ENCODE assay signal across 8 cellular contexts in genomic region chr11:8682219-8683114, GRCh38. TPM values are rescaled to one million over a fixed set of nuclear protein-coding genes. Genes with fewer than 3 reads are reported as not detected.
DNase-seq lines count a peak whose midpoint lies in the region; ATAC-seq and TF ChIP-seq lines count a peak whose summit lies in the region.

Gene RPL27A, plus strand, starts transcription at chr11:8682792. Its CDS starts 22 bp downstream, at chr11:8682814.
Gene TRIM66, minus strand, starts transcription at chr11:8682665. Its CDS starts 10,391 bp downstream, at chr11:8672274.

- H3K27me3 ChIP-seq in GM06990 (replicated peaks; ENCODE audit: control insufficient read depth, insufficient read depth, low read length) (no peaks in the 10 kb centered on the region), gastroesophageal sphincter (no peaks in the 10 kb centered on the region)

- peak within 1 kb of the TSS; percentile 91 for H3K4me3 Mint-ChIP-seq in activated naive CD4-positive, alpha-beta T cell treated with anti-CD3 and anti-CD28 coated beads for 36 hours

- intact Hi-C loops in activated naive CD4-positive, alpha-beta T cell treated with anti-CD3 and anti-CD28 coated beads for 36 hours (cut with micrococcal nuclease): loop anchor here (1.0 to 10.0 kb wide), 13 partner anchors 9 to 1938 kb away; partner anchors contain the start of genes AKIP1, EIF3F, SBF2 and TMEM9B

- H3K36me3 Mint-ChIP-seq in activated naive CD4-positive, alpha-beta T cell treated with anti-CD3 and anti-CD28 coated beads for 36 hours (ENCODE audit: low read depth): peaks cover 61% of the 10 kb centered on the region

- H3K36me3 ChIP-seq in GM06990 (ENCODE audit: control insufficient read depth, insufficient read depth, low read length) (peaks cover 22% of the 10 kb centered on the region), gastroesophageal sphincter (peaks cover 0 to 46% of the 10 kb centered on the region in 2 donors)

- no peak for TF ChIP-seq CTCF in GM06990 (IDR thresholded peaks at IDR 0.05; ENCODE audit: insufficient read depth, low read length, poor library complexity, severe bottlenecking)
- no peak for TF ChIP-seq CTCF in NB4 (IDR thresholded peaks at IDR 0.05; ENCODE audit: low read depth, low read length)
- TF ChIP-seq CTCF in gastroesophageal sphincter (IDR thresholded peaks at IDR 0.05): peak in 3 of 4 experiments; percentile 33 to 56 (median 48)

- DNase-seq in GM06990 (ENCODE audit: extremely low read depth, insufficient read length) (peak; percentile 98), NB4 (ENCODE audit: low read depth) (peak; percentile 95), SK-N-DZ (ENCODE audit: low spot score) (peak; percentile 95), nucleus accumbens (lab: John Stamatoyannopoulos, UW) (peak; percentile 54 to 98 (median 94)), superior temporal gyrus (ENCODE audit: extremely low spot score) (peak; percentile 98)
- peak; percentile 99 for DNase-seq in activated naive CD4-positive, alpha-beta T cell treated with anti-CD3 and anti-CD28 coated beads for 36 hours

- WGBS in gastroesophageal sphincter (ENCODE audit: low coverage in 1 of 2), 2 donors: 1% methylated on average over 12 of the region's 73 CpGs; no CpG with 5 or more reads in 1 of the 2 donors

- H3K27ac ChIP-seq in gastroesophageal sphincter: peak within 1 kb of the TSS; percentile 90 to 100 (median 94)

- CTCF ChIA-PET in activated naive CD4-positive, alpha-beta T cell treated with anti-CD3 and anti-CD28 coated beads for 36 hours (lab: Charles Lee): interaction anchor here (0.5 to 1.7 kb wide), 3 partner anchors 11 to 277 kb away, joined by 3 to 4 read pairs (median 3); no protein-coding TSS in a partner anchor

- no peaks in the 10 kb centered on the region for H3K9me3 Mint-ChIP-seq in activated naive CD4-positive, alpha-beta T cell treated with anti-CD3 and anti-CD28 coated beads for 36 hours

- ATAC-seq in HG02571 (IDR thresholded peaks at IDR 0.05; ENCODE audit: unreplicated experiment) (peak; percentile 96), gastroesophageal sphincter (peak; percentile 99)

- H3K4me3 ChIP-seq in GM06990 (replicated peaks; ENCODE audit: low read depth, low read length) (peak within 1 kb of the TSS; percentile 98), NB4 (ENCODE audit: low read depth, low read length) (peak within 1 kb of the TSS; percentile 98), gastroesophageal sphincter (peak within 1 kb of the TSS; percentile 67 to 75)

- TF ChIP-seq POLR2A in NB4 (IDR thresholded peaks at IDR 0.05; ENCODE audit: extremely low read depth, insufficient read length) (peak; percentile 99), gastroesophageal sphincter (IDR thresholded peaks at IDR 0.05) (peak; percentile 98)

- no peaks in the 10 kb centered on the region for H3K9me3 ChIP-seq in gastroesophageal sphincter

- H3K27me3 Mint-ChIP-seq in activated naive CD4-positive, alpha-beta T cell treated with anti-CD3 and anti-CD28 coated beads for 36 hours (ENCODE audit: low read depth): no peaks in the 10 kb centered on the region

- no peak for TF ChIP-seq EP300 in gastroesophageal sphincter (IDR thresholded peaks at IDR 0.05)

- peak within 1 kb of the TSS; percentile 92 for H3K27ac Mint-ChIP-seq in activated naive CD4-positive, alpha-beta T cell treated with anti-CD3 and anti-CD28 coated beads for 36 hours

- H3K4me1 ChIP-seq in gastroesophageal sphincter: peaks cover 4 to 35% (median 12%) of the 10 kb centered on the region in 3 donors

- H3K4me1 Mint-ChIP-seq in activated naive CD4-positive, alpha-beta T cell treated with anti-CD3 and anti-CD28 coated beads for 36 hours (ENCODE audit: low read depth): peaks cover 42% of the 10 kb centered on the region

RNA-seq across cellular contexts. Expression of gene RPL27A, which starts in this region (rescaled TPM):
- polyA plus RNA-seq in SK-N-DZ (2014; cell fraction: cytosol; rRNA removed): 2,631 and 2,777 TPM in 2 replicates
- 785 and 949 TPM in 2 replicates for polyA plus RNA-seq in SK-N-DZ (2014; cell fraction: nucleus; rRNA removed)
- total RNA-seq in activated naive CD4-positive, alpha-beta T cell treated with anti-CD3 and anti-CD28 coated beads for 36 hours: 1,000 to 10,000 TPM; 1,157 to 1,188 TPM
- 1,000 to 10,000 TPM in 1 of 4 donors, 100 to 1,000 TPM in 3; 706 to 1,423 (median 903) TPM for total RNA-seq in gastroesophageal sphincter

RNA-seq across cellular contexts. Expression of gene TRIM66, which starts in this region (rescaled TPM):
- polyA plus RNA-seq in SK-N-DZ (2014; cell fraction: cytosol; rRNA removed): 0.80 and 3.7 TPM in 2 replicates
- 6.2 and 7.3 TPM in 2 replicates for polyA plus RNA-seq in SK-N-DZ (2014; cell fraction: nucleus; rRNA removed)
- total RNA-seq in activated naive CD4-positive, alpha-beta T cell treated with anti-CD3 and anti-CD28 coated beads for 36 hours: 10 to 100 TPM; 16.4 to 19.1 TPM
- total RNA-seq in gastroesophageal sphincter: 10 to 100 TPM in 1 of 4 donors, 1 to 10 TPM in 3; 1.4 to 12.9 (median 3.1) TPM

Comparison
In these comparisons a context has a peak if more than half of its experiments do, and no peak if none do; other contexts are left out.
1. Peak in every context shown above with its lines: DNase-seq, ATAC-seq, H3K4me3 ChIP-seq and H3K27ac ChIP-seq.
2. CTCF ChIP-seq: peak in gastroesophageal sphincter (3 of 4); none in GM06990 (single experiment) and NB4 (single experiment).